In genomic region chr11:112174789-112175595, GRCh38 we compare ENCODE assay signal across 8 cellular contexts. TPM values are rescaled to one million over a fixed set of nuclear protein-coding genes. Genes with fewer than 3 reads are reported as not detected.
DNase-seq lines count a peak whose midpoint lies in the region; ATAC-seq lines count a peak whose summit lies in the region.

BCO2 (plus strand) TSS chr11:112175512; CDS start chr11:112175602, 90 bp downstream.

- peak; percentile 95 to 96 for ATAC-seq in right cardiac atrium

- intact Hi-C loops in right cardiac atrium (cut with DNase I): loop anchor here in 3 of 4 donors (5.0 to 10.0 kb wide), 2 partner anchors 60 to 63 kb away; no protein-coding TSS in a partner anchor
- intact Hi-C loops in posterior cingulate gyrus (cut with DNase I): loop anchor here (2.0 kb wide), 1 partner anchor 62 kb away; no protein-coding TSS in a partner anchor

- H3K9me3 ChIP-seq in HUES48 (ENCODE audit: control insufficient read depth, insufficient read depth, low read length) (no peaks in the 10 kb centered on the region), right cardiac atrium (ENCODE audit: control insufficient read depth, low read length) (no peaks in the 10 kb centered on the region)

- 4% methylated on average over 11 of the region's 11 CpGs for WGBS in right cardiac atrium

- H3K4me3 ChIP-seq in HUES48 (ENCODE audit: low read depth, low read length) (peak within 1 kb of the TSS; percentile 57), right cardiac atrium (ENCODE audit: low read length) (peak within 1 kb of the TSS; percentile 69)

- H3K27ac ChIP-seq in HUES48 (ENCODE audit: low read depth, low read length) (no peak within 1 kb of the TSS), right cardiac atrium (ENCODE audit: low read length) (peak within 1 kb of the TSS; percentile 80)

- no peaks in the 10 kb centered on the region for H3K27me3 ChIP-seq in HUES48 (ENCODE audit: control insufficient read depth, insufficient read depth, low read length)
- H3K27me3 ChIP-seq in right cardiac atrium (ENCODE audit: control insufficient read depth, insufficient read depth): no peaks in the 10 kb centered on the region

- H3K9ac ChIP-seq in HUES48 (ENCODE audit: low read depth, low read length): no peak within 1 kb of the TSS

- DNase-seq in activated effector memory CD4-positive, alpha-beta T cell treated with anti-CD3 and anti-CD28 coated beads, Interleukin-2, amount 50 U/mL, for 16 hours: peak; percentile 71
- no peak for DNase-seq in activated effector memory CD4-positive, alpha-beta T cell treated with Interleukin-2 at 50 U/mL for 16 hours
- peak; percentile 55 to 56 for DNase-seq in SHP77 (lab: John Stamatoyannopoulos, UW)
- peak; percentile 76 for DNase-seq in astrocyte of the hippocampus (ENCODE audit: low read depth, low spot score)
- peak; percentile 88 to 93 (median 90) for DNase-seq in right cardiac atrium
- peak; percentile 44 to 94 (median 78) for DNase-seq in posterior cingulate gyrus
- DNase-seq in GM19238 (ENCODE audit: insufficient read length, low spot score): no peak

- H3K36me3 ChIP-seq in HUES48 (ENCODE audit: control insufficient read depth, insufficient read depth, low read length): no peaks in the 10 kb centered on the region

- no peaks in the 10 kb centered on the region for H3K4me1 ChIP-seq in HUES48 (ENCODE audit: control insufficient read depth, insufficient read depth, low read length)
- H3K4me1 ChIP-seq in right cardiac atrium (ENCODE audit: control insufficient read depth, insufficient read depth, low read length): no peaks in the 10 kb centered on the region

RNA-seq across cellular contexts. Expression of gene BCO2, which starts in this region (rescaled TPM):
- total RNA-seq in right cardiac atrium: 100 to 1,000 TPM in 2 of 4 donors, 10 to 100 TPM in 2; 78.3 to 147 (median 96.8) TPM
- polyA plus RNA-seq in right cardiac atrium: 70.8 TPM

Comparison
In these comparisons a context has a peak if more than half of its experiments do, and no peak if none do; other contexts are left out.
1. DNase-seq: peak in activated effector memory CD4-positive, alpha-beta T cell treated with anti-CD3 and anti-CD28 coated beads, Interleukin-2, amount 50 U/mL, for 16 hours (single experiment), SHP77 (2 of 2), astrocyte of the hippocampus (single experiment), right cardiac atrium (3 of 3) and posterior cingulate gyrus (10 of 10); none in activated effector memory CD4-positive, alpha-beta T cell treated with Interleukin-2 at 50 U/mL for 16 hours (single experiment) and GM19238 (single experiment).